ENCODE assay signal across 31 cellular contexts in genomic region chr4:63529581-63529980, GRCh38.
"Had no signal": no experiment of that assay in that cellular context is flagged by ENCODE, and none has a peak within 500 bp of the region (broad histone marks: within the 10 kb centered on the region; RNA-seq: fewer than 3 reads in every experiment).

No MANE protein-coding gene starts in this region.

- H3K36me3 ChIP-seq: adrenal gland, Peyer's patch had no signal

- H3K4me2 ChIP-seq: KMS-11 had no signal

- H3K4me3 Mint-ChIP-seq: activated B cell treated with CpG ODN at 0.5 μM for 24 hours; activated CD4-positive, alpha-beta memory T cell treated with anti-CD3 and anti-CD28 coated beads for 36 hours; activated naive CD4-positive, alpha-beta T cell treated with anti-CD3 and anti-CD28 coated beads for 36 hours; activated T-cell treated with anti-CD3 and anti-CD28 coated beads, Interleukin-2, amount 50 U/mL, for 4 hours; activated T-helper 1 cell treated with anti-CD3 and anti-CD28 coated beads, Interleukin-12 subunit alpha, Interleukin-12 subunit beta, Interleukin-2, Interleukin-4 antibody, amounts not matched to agents 30 ng/mL and 10 ng/mL and 1 ng/mL, durations not matched to agents 14 hours and 24 hours and 36 hours; brain had no signal

- H3K9ac ChIP-seq: KMS-11 had no signal

- H3K9me3 ChIP-seq: Peyer's patch had no signal

- H3K36me3 Mint-ChIP-seq: activated CD4-positive, alpha-beta memory T cell treated with anti-CD3 and anti-CD28 coated beads for 36 hours; activated naive CD4-positive, alpha-beta T cell treated with anti-CD3 and anti-CD28 coated beads, Interleukin-2, amount 50 U/mL, for 72 hours; brain had no signal

- H3K9me3 Mint-ChIP-seq: activated B cell treated with CpG ODN at 0.5 μM for 24 hours; activated naive CD4-positive, alpha-beta T cell treated with anti-CD3 and anti-CD28 coated beads, Interleukin-2, amount 50 U/mL, for 72 hours; activated T-helper 1 cell treated with anti-CD3 and anti-CD28 coated beads, Interleukin-12 subunit alpha, Interleukin-12 subunit beta, Interleukin-2, Interleukin-4 antibody, amounts not matched to agents 30 ng/mL and 10 ng/mL and 1 ng/mL, durations not matched to agents 14 hours and 24 hours and 36 hours; brain had no signal

- H3K27ac ChIP-seq: adrenal gland, KMS-11, Peyer's patch, RWPE1, VCaP had no signal

- DNase-seq: activated B cell treated with CpG ODN at 0.5 μM for 24 hours; activated CD4-positive, alpha-beta memory T cell treated with anti-CD3 and anti-CD28 coated beads for 36 hours; activated CD4-positive, alpha-beta T cell treated with anti-CD3 and anti-CD28 coated beads for 4 hours; activated CD4-positive, alpha-beta T cell treated with anti-CD3 and anti-CD28 coated beads, Interleukin-2, amount 50 U/mL, for 1 hour; activated CD4-positive, CD25-positive, alpha-beta regulatory T cell treated with anti-CD3 and anti-CD28 coated beads, Interleukin-2, amount 50 U/mL, for 72 hours; activated CD8-positive, alpha-beta memory T cell treated with anti-CD3 and anti-CD28 coated beads, Interleukin-2, amount 50 U/mL, for 4 hours; activated gamma-delta T cell treated with Interleukin-2 at 50 U/mL for 16 hours; activated naive CD4-positive, alpha-beta T cell treated with anti-CD3 and anti-CD28 coated beads for 36 hours; activated T-cell treated with anti-CD3 and anti-CD28 coated beads for 4 hours; activated T-cell treated with anti-CD3 and anti-CD28 coated beads, Interleukin-2, amount 50 U/mL, for 4 hours; adrenal gland; anterior cingulate cortex; caudate nucleus; cerebellar nuclear complex; MM.1S; MV-4-11; NCI-H1092; NCI-H1436 treated with DMSO at 0.1 percent for 48 hours; NCI-H1694 treated with DMSO at 0.1 percent for 48 hours; NCI-H2029; NCI-H345; NCI-H524 treated with DMSO at 0.1 percent for 48 hours; Peyer's patch; T1000 had no signal

- H3K4me1 ChIP-seq: adrenal gland, Peyer's patch had no signal

- H3K4me3 ChIP-seq: adrenal gland, Peyer's patch had no signal

- ATAC-seq: activated naive CD4-positive, alpha-beta T cell treated with anti-CD3 and anti-CD28 coated beads, Interleukin-2, amount 50 U/mL, for 72 hours; activated T-cell treated with anti-CD3 and anti-CD28 coated beads, Interleukin-2, amount 50 U/mL, for 4 hours; Right ventricle myocardium inferior had no signal

- H3K27me3 ChIP-seq: adrenal gland, Peyer's patch had no signal

- H3K27ac Mint-ChIP-seq: activated B cell treated with CpG ODN at 0.5 μM for 24 hours; activated CD4-positive, alpha-beta memory T cell treated with anti-CD3 and anti-CD28 coated beads for 36 hours; activated naive CD4-positive, alpha-beta T cell treated with anti-CD3 and anti-CD28 coated beads for 36 hours; activated naive CD4-positive, alpha-beta T cell treated with anti-CD3 and anti-CD28 coated beads, Interleukin-2, amount 50 U/mL, for 72 hours; activated T-helper 1 cell treated with anti-CD3 and anti-CD28 coated beads, Interleukin-12 subunit alpha, Interleukin-12 subunit beta, Interleukin-2, Interleukin-4 antibody, amounts not matched to agents 30 ng/mL and 10 ng/mL and 1 ng/mL, durations not matched to agents 14 hours and 24 hours and 36 hours; brain had no signal

- H3K27me3 Mint-ChIP-seq: activated B cell treated with CpG ODN at 0.5 μM for 24 hours; activated CD4-positive, alpha-beta memory T cell treated with anti-CD3 and anti-CD28 coated beads for 36 hours; brain had no signal

- H3K4me1 Mint-ChIP-seq: activated B cell treated with CpG ODN at 0.5 μM for 24 hours, brain had no signal
